8 cellular contexts compared by ENCODE assay signal in genomic region chr18:55586841-55587240, GRCh38. TPM values are rescaled to one million over a fixed set of nuclear protein-coding genes. Genes with fewer than 3 reads are reported as not detected.
DNase-seq lines count a peak whose midpoint lies in the region; ATAC-seq and TF ChIP-seq lines count a peak whose summit lies in the region.

No MANE protein-coding gene starts in this region.

- peaks cover 0 to 6% (median 0%) of the 10 kb centered on the region in 11 experiments; a peak in 1 of 22 replicates for H3K9me3 ChIP-seq in BLaER1 treated with 17β-estradiol and CSF1 and Interleukin-3, amounts not matched to agents 10 nM and 100 nM (replicated peaks in 1 of 11)
- H3K9me3 ChIP-seq in lower lobe of right lung = no peaks in the 10 kb centered on the region

- peaks cover 3 to 41% (median 20%) of the 10 kb centered on the region in 11 experiments; a peak in 13 of 22 replicates for H3K36me3 ChIP-seq in BLaER1 treated with 17β-estradiol and CSF1 and Interleukin-3, amounts not matched to agents 10 nM and 100 nM
- no peaks in the 10 kb centered on the region for H3K36me3 ChIP-seq in lower lobe of right lung

- H3K27me3 Mint-ChIP-seq in IgD-negative memory B cell (peaks cover 33% of the 10 kb centered on the region), type B pancreatic cell (no peaks in the 10 kb centered on the region)

- no peaks in the 10 kb centered on the region for H3K36me3 Mint-ChIP-seq in IgD-negative memory B cell
- peaks cover 6% of the 10 kb centered on the region for H3K36me3 Mint-ChIP-seq in type B pancreatic cell

- TF ChIP-seq CTCF in astrocyte of the spinal cord (IDR thresholded peaks at IDR 0.05; ENCODE audit: low read depth, low read length) (no peak), lower lobe of right lung (IDR thresholded peaks at IDR 0.05) (no peak), type B pancreatic cell (conservative IDR thresholded peaks at IDR 0.05) (no peak)

- no peaks in the 10 kb centered on the region for H3K27me3 ChIP-seq in BLaER1 treated with 17β-estradiol and CSF1 and Interleukin-3, amounts not matched to agents 10 nM and 100 nM
- H3K27me3 ChIP-seq in lower lobe of right lung (ENCODE audit: low read depth) = no peaks in the 10 kb centered on the region

- peak overlapping the region; percentile 84 to 96 (median 90) for H3K27ac ChIP-seq in BLaER1 treated with 17β-estradiol and CSF1 and Interleukin-3, amounts not matched to agents 10 nM and 100 nM
- peak overlapping the region; percentile 59 for H3K27ac ChIP-seq in lower lobe of right lung

- H3K9me3 Mint-ChIP-seq in IgD-negative memory B cell (peaks cover 0 to 9% (median 3%) of the 10 kb centered on the region in 3 donors), type B pancreatic cell (no peaks in the 10 kb centered on the region)

- peaks cover 0 to 34% (median 11%) of the 10 kb centered on the region in 11 experiments; a peak in 6 of 22 replicates for H4K20me1 ChIP-seq in BLaER1 treated with 17β-estradiol and CSF1 and Interleukin-3, amounts not matched to agents 10 nM and 100 nM

- H3K9ac ChIP-seq in BLaER1 treated with 17β-estradiol and CSF1 and Interleukin-3, amounts not matched to agents 10 nM and 100 nM = peak overlapping the region; percentile 90 to 97 (median 95)

- DNase-seq in astrocyte of the spinal cord (ENCODE audit: low read depth, low spot score) (peak; percentile 58), lower lobe of right lung (no peak), type B pancreatic cell (ENCODE audit: extremely low spot score, unreplicated experiment) (no peak), NCI-H510A (lab: John Stamatoyannopoulos, UW) (no peak), NCI-H128 (lab: John Stamatoyannopoulos, UW; ENCODE audit: unreplicated experiment) (no peak), CD1c-positive myeloid dendritic cell (ENCODE audit: extremely low spot score) (no peak)

- in situ Hi-C loops in astrocyte of the spinal cord (cut with HindIII; ENCODE audit: low sequenced_read_pairs) = no loop called here

- no peak for ATAC-seq in lower lobe of right lung

- peak overlapping the region; percentile 85 to 95 (median 91) for H3K4me3 Mint-ChIP-seq in IgD-negative memory B cell
- H3K4me3 Mint-ChIP-seq in type B pancreatic cell = peak overlapping the region; percentile 92

- H3K27ac Mint-ChIP-seq in IgD-negative memory B cell = peak overlapping the region in 2 of 3 donors; percentile 86 to 95
- H3K27ac Mint-ChIP-seq in type B pancreatic cell = peak overlapping the region; percentile 67

- H3K4me1 ChIP-seq in BLaER1 treated with 17β-estradiol and CSF1 and Interleukin-3, amounts not matched to agents 10 nM and 100 nM = peaks cover 18 to 52% (median 43%) of the 10 kb centered on the region in 10 experiments
- peaks cover 6% of the 10 kb centered on the region for H3K4me1 ChIP-seq in lower lobe of right lung

- H3K4me3 ChIP-seq in BLaER1 treated with 17β-estradiol and CSF1 and Interleukin-3, amounts not matched to agents 10 nM and 100 nM = peak overlapping the region; percentile 61 to 86 (median 76)
- peak overlapping the region; percentile 79 for H3K4me3 ChIP-seq in astrocyte of the spinal cord (ENCODE audit: low read depth, low read length)
- H3K4me3 ChIP-seq in lower lobe of right lung = peak overlapping the region; percentile 74

- intact Hi-C loops in lower lobe of right lung (cut with DNase I) = loop anchor here (10.0 kb wide), 1 partner anchor 188 kb away; no protein-coding TSS in a partner anchor

- H3K4me1 Mint-ChIP-seq in IgD-negative memory B cell (peaks cover 14 to 37% (median 22%) of the 10 kb centered on the region in 3 donors), type B pancreatic cell (ENCODE audit: unreplicated experiment) (peaks cover 26% of the 10 kb centered on the region)

- peak overlapping the region; percentile 81 to 99 (median 93) for H3K4me2 ChIP-seq in BLaER1 treated with 17β-estradiol and CSF1 and Interleukin-3, amounts not matched to agents 10 nM and 100 nM

RNA-seq across cellular contexts. Expression of gene TCF4, which starts 1.2 kb away (rescaled TPM):
- 256 TPM for polyA plus RNA-seq in IgD-negative memory B cell
- total RNA-seq in lower lobe of right lung = 112 TPM
- 21.9 and 189 TPM in 2 replicates for total RNA-seq in type B pancreatic cell (ENCODE audit: low replicate concordance)
